ENCODE assay signal across 27 cellular contexts in genomic region chr18:28690836-28691835, GRCh38.
DNase-seq lines count a peak whose midpoint lies in the region; TF ChIP-seq lines count a peak whose summit lies in the region.
"Had no signal": no experiment of that assay in that cellular context is flagged by ENCODE, and none has a peak within 500 bp of the region (broad histone marks: within the 10 kb centered on the region; RNA-seq: fewer than 3 reads in every experiment).

No MANE protein-coding gene starts in this region.

- H3K27ac Mint-ChIP-seq in nephron = peak overlapping the region; percentile 26 to 88 (median 74)
- no peak overlapping the region for H3K27ac Mint-ChIP-seq in activated CD4-positive, alpha-beta memory T cell treated with anti-CD3 and anti-CD28 coated beads for 36 hours
- no peak overlapping the region for H3K27ac Mint-ChIP-seq in chondrocyte (ENCODE audit: unreplicated experiment)
- H3K27ac Mint-ChIP-seq: activated CD4-positive, alpha-beta T cell treated with anti-CD3 and anti-CD28 coated beads for 36 hours; activated naive CD8-positive, alpha-beta T cell treated with anti-CD3 and anti-CD28 coated beads, Interleukin-2, amount 10 ng/mL, durations not matched to agents 7 days and 5 days; activated T-cell treated with anti-CD3 and anti-CD28 coated beads, Interleukin-2, amount 50 U/mL, for 24 hours; B cell; stimulated activated naive CD8-positive, alpha-beta T cell treated with anti-CD3 and anti-CD28 coated beads, Interleukin-15, amount 100 ng/mL, for 72 hours had no signal

- intact Hi-C loops in activated CD4-positive, alpha-beta memory T cell treated with anti-CD3 and anti-CD28 coated beads for 36 hours (cut with micrococcal nuclease) = no loop called here

- H3K27ac ChIP-seq in epithelial cell of prostate = peak overlapping the region; percentile 45
- H3K27ac ChIP-seq: A549, ascending aorta, dorsolateral prefrontal cortex, gastroesophageal sphincter had no signal

- TF ChIP-seq CTCF in nephron (IDR thresholded peaks at IDR 0.05; ENCODE audit: unreplicated experiment in 3 of 3) (no peak), chondrocyte (IDR thresholded peaks at IDR 0.05) (no peak)

- peaks cover 4% of the 10 kb centered on the region for H3K27me3 Mint-ChIP-seq in nephron (ENCODE audit: low read depth)
- no peaks in the 10 kb centered on the region for H3K27me3 Mint-ChIP-seq in activated CD4-positive, alpha-beta memory T cell treated with anti-CD3 and anti-CD28 coated beads for 36 hours
- H3K27me3 Mint-ChIP-seq in chondrocyte (ENCODE audit: low read depth) = no peaks in the 10 kb centered on the region
- H3K27me3 Mint-ChIP-seq: activated CD4-positive, alpha-beta T cell treated with anti-CD3 and anti-CD28 coated beads for 36 hours; activated naive CD8-positive, alpha-beta T cell treated with anti-CD3 and anti-CD28 coated beads, Interleukin-2, amount 10 ng/mL, durations not matched to agents 7 days and 5 days; activated T-cell treated with anti-CD3 and anti-CD28 coated beads, Interleukin-2, amount 50 U/mL, for 24 hours; B cell; stimulated activated naive CD8-positive, alpha-beta T cell treated with anti-CD3 and anti-CD28 coated beads, Interleukin-15, amount 100 ng/mL, for 72 hours had no signal

- H3K4me1 Mint-ChIP-seq in nephron (peaks cover 16% of the 10 kb centered on the region), chondrocyte (ENCODE audit: low read depth) (no peaks in the 10 kb centered on the region)
- H3K4me1 Mint-ChIP-seq in activated CD4-positive, alpha-beta memory T cell treated with anti-CD3 and anti-CD28 coated beads for 36 hours (ENCODE audit: low read depth) = no peaks in the 10 kb centered on the region
- H3K4me1 Mint-ChIP-seq: activated CD4-positive, alpha-beta T cell treated with anti-CD3 and anti-CD28 coated beads for 36 hours; activated naive CD8-positive, alpha-beta T cell treated with anti-CD3 and anti-CD28 coated beads, Interleukin-2, amount 10 ng/mL, durations not matched to agents 7 days and 5 days; B cell; stimulated activated naive CD8-positive, alpha-beta T cell treated with anti-CD3 and anti-CD28 coated beads, Interleukin-15, amount 100 ng/mL, for 72 hours had no signal

- CTCF ChIA-PET in activated CD4-positive, alpha-beta memory T cell treated with anti-CD3 and anti-CD28 coated beads for 36 hours (lab: Charles Lee) = no interaction called here

- DNase-seq in EH (ENCODE audit: low read depth) (peak; percentile 42), RPMI7951 (ENCODE audit: low read depth) (peak; percentile 82), epithelial cell of prostate (ENCODE audit: low read depth, low spot score) (no peak), chondrocyte (ENCODE audit: low spot score) (no peak), cerebellar nuclear complex (lab: John Stamatoyannopoulos, UW) (no peak), NCI-H2081 treated with DMSO at 0.1 percent for 48 hours (lab: John Stamatoyannopoulos, UW) (no peak)
- no peak for DNase-seq in activated CD4-positive, alpha-beta memory T cell treated with anti-CD3 and anti-CD28 coated beads for 36 hours
- DNase-seq: activated CD4-positive, alpha-beta T cell treated with anti-CD3 and anti-CD28 coated beads for 36 hours; activated CD8-positive, alpha-beta memory T cell treated with anti-CD3 and anti-CD28 coated beads for 24 hours; activated gamma-delta T cell; activated naive CD8-positive, alpha-beta T cell treated with anti-CD3 and anti-CD28 coated beads, Interleukin-2, amount 10 ng/mL, durations not matched to agents 7 days and 5 days; activated T-cell treated with anti-CD3 and anti-CD28 coated beads, Interleukin-2, amount 50 U/mL, for 24 hours; central memory CD4-positive, alpha-beta T cell; dorsolateral prefrontal cortex; GDM1; hippocampal formation; KG1; NCI-H146; NCI-H446; NCI-H774; stimulated activated CD8-positive, alpha-beta memory T cell treated with anti-CD3 and anti-CD28 coated beads, Interleukin-4, amount 100 ng/mL, for 48 hours; stimulated activated naive CD8-positive, alpha-beta T cell treated with anti-CD3 and anti-CD28 coated beads, Interleukin-15, amount 100 ng/mL, for 72 hours had no signal

- POLR2A ChIA-PET in activated CD4-positive, alpha-beta memory T cell treated with anti-CD3 and anti-CD28 coated beads for 36 hours (lab: Charles Lee) = no interaction called here

- H3K36me3 Mint-ChIP-seq in nephron (ENCODE audit: low read depth) = no peaks in the 10 kb centered on the region
- no peaks in the 10 kb centered on the region for H3K36me3 Mint-ChIP-seq in activated CD4-positive, alpha-beta memory T cell treated with anti-CD3 and anti-CD28 coated beads for 36 hours
- no peaks in the 10 kb centered on the region for H3K36me3 Mint-ChIP-seq in chondrocyte (ENCODE audit: low read depth)
- H3K36me3 Mint-ChIP-seq: activated naive CD8-positive, alpha-beta T cell treated with anti-CD3 and anti-CD28 coated beads, Interleukin-2, amount 10 ng/mL, durations not matched to agents 7 days and 5 days had no signal

- H3K9me3 Mint-ChIP-seq in nephron = no peaks in the 10 kb centered on the region
- H3K9me3 Mint-ChIP-seq in activated CD4-positive, alpha-beta memory T cell treated with anti-CD3 and anti-CD28 coated beads for 36 hours = peaks cover 13% of the 10 kb centered on the region
- H3K9me3 Mint-ChIP-seq in chondrocyte (ENCODE audit: low read depth) = no peaks in the 10 kb centered on the region

- H3K4me3 Mint-ChIP-seq in nephron = no peak overlapping the region
- H3K4me3 Mint-ChIP-seq in activated CD4-positive, alpha-beta memory T cell treated with anti-CD3 and anti-CD28 coated beads for 36 hours = no peak overlapping the region
- H3K4me3 Mint-ChIP-seq in chondrocyte (ENCODE audit: unreplicated experiment) = no peak overlapping the region
- H3K4me3 Mint-ChIP-seq: activated CD4-positive, alpha-beta T cell treated with anti-CD3 and anti-CD28 coated beads for 36 hours; activated naive CD8-positive, alpha-beta T cell treated with anti-CD3 and anti-CD28 coated beads, Interleukin-2, amount 10 ng/mL, durations not matched to agents 7 days and 5 days; activated T-cell treated with anti-CD3 and anti-CD28 coated beads, Interleukin-2, amount 50 U/mL, for 24 hours; B cell; stimulated activated naive CD8-positive, alpha-beta T cell treated with anti-CD3 and anti-CD28 coated beads, Interleukin-15, amount 100 ng/mL, for 72 hours had no signal

Comparison
In these comparisons a context has a peak if more than half of its experiments do, and no peak if none do; other contexts are left out.
1. DNase-seq: peak in EH (single experiment) and RPMI7951 (single experiment); none in epithelial cell of prostate (single experiment), activated CD4-positive, alpha-beta memory T cell treated with anti-CD3 and anti-CD28 coated beads for 36 hours (single experiment), chondrocyte (single experiment), cerebellar nuclear complex (0 of 2) and NCI-H2081 treated with DMSO at 0.1 percent for 48 hours (single experiment).
2. H3K27ac Mint-ChIP-seq: peak in nephron (3 of 3); none in activated CD4-positive, alpha-beta memory T cell treated with anti-CD3 and anti-CD28 coated beads for 36 hours (single experiment) and chondrocyte (single experiment).